20 cellular contexts compared by ENCODE assay signal in genomic region chr6:2203264-2203663, GRCh38. TPM values are rescaled to one million over a fixed set of nuclear protein-coding genes. Genes with fewer than 3 reads are reported as not detected.
A peak's percentile ranks its signal among the peaks of the same experiment; 100 is the strongest.
DNase-seq lines count a peak whose midpoint lies in the region; ATAC-seq and TF ChIP-seq lines count a peak whose summit lies in the region.
"Had no signal": no experiment of that assay in that cellular context is flagged by ENCODE, and none has a peak within 500 bp of the region (broad histone marks: within the 10 kb centered on the region; RNA-seq: fewer than 3 reads in every experiment).

No MANE protein-coding gene starts in this region.

- intact Hi-C loops in heart right ventricle (cut with DNase I), result loop anchor here in 1 of 10 donors (10.0 kb wide), 1 partner anchor 142 kb away; no protein-coding TSS in a partner anchor

- H3K9ac ChIP-seq in skeletal muscle tissue (ENCODE audit: low read depth in 1 of 3, low read length in 3 of 3), result no peak overlapping the region

- peak overlapping the region in 7 of 10 donors; percentile 10 to 65 (median 49) for H3K27ac ChIP-seq in heart right ventricle
- H3K27ac ChIP-seq in right atrium auricular region, result peak overlapping the region in 1 of 2 donors; percentile 3
- H3K27ac ChIP-seq in skeletal muscle tissue (ENCODE audit: low read depth, low read length), result peak overlapping the region; percentile 41
- H3K27ac ChIP-seq: C4-2B had no signal

- H3K27me3 ChIP-seq in heart right ventricle (no peaks in the 10 kb centered on the region), right atrium auricular region (no peaks in the 10 kb centered on the region), skeletal muscle tissue (ENCODE audit: control insufficient read depth in 3 of 3, insufficient read depth in 3 of 3, low read length in 3 of 3) (no peaks in the 10 kb centered on the region)

- H3K9me3 ChIP-seq in heart right ventricle (peaks cover 0 to 3% (median 0%) of the 10 kb centered on the region in 11 donors), right atrium auricular region (peaks cover 0 to 5% of the 10 kb centered on the region in 2 donors), skeletal muscle tissue (ENCODE audit: control insufficient read depth in 3 of 3, low read length in 3 of 3) (no peaks in the 10 kb centered on the region)

- H3K36me3 ChIP-seq in heart right ventricle, result no peaks in the 10 kb centered on the region
- H3K36me3 ChIP-seq in right atrium auricular region, result no peaks in the 10 kb centered on the region
- no peaks in the 10 kb centered on the region for H3K36me3 ChIP-seq in skeletal muscle tissue (ENCODE audit: control insufficient read depth in 3 of 3, insufficient read depth in 3 of 3, low read length in 3 of 3)

- H3K4me3 ChIP-seq in heart right ventricle, result no peak overlapping the region
- no peak overlapping the region for H3K4me3 ChIP-seq in right atrium auricular region
- no peak overlapping the region for H3K4me3 ChIP-seq in skeletal muscle tissue (ENCODE audit: low read length in 3 of 3)

- no peak for DNase-seq in heart right ventricle
- DNase-seq in right atrium auricular region (ENCODE audit: low spot score), result no peak
- peak; percentile 94 for DNase-seq in dermis blood vessel endothelial cell
- no peak for DNase-seq in left lobe of liver (ENCODE audit: low spot score)
- DNase-seq in NCI-H524 treated with DMSO at 0.1 percent for 48 hours (lab: John Stamatoyannopoulos, UW), result no peak
- DNase-seq in NCI-H524 (lab: John Stamatoyannopoulos, UW), result no peak
- DNase-seq: CD8-positive, alpha-beta memory T cell; DMS53; GDM1; NCI-H1105; NCI-H146; NCI-H2029; NCI-H226; NCI-H510A treated with DMSO at 0.1 percent for 48 hours; NCI-H82; OCI-M1 had no signal

- 50 to 74% methylated on average over 3 of the region's 3 CpGs for WGBS in heart right ventricle, 2 donors

- no peak for TF ChIP-seq CTCF in heart right ventricle (IDR thresholded peaks at IDR 0.05)
- TF ChIP-seq CTCF in right atrium auricular region (IDR thresholded peaks at IDR 0.05), result no peak

- peak in 6 of 8 donors; percentile 78 to 96 (median 88) for ATAC-seq in heart right ventricle
- peak; percentile 38 for ATAC-seq in left lobe of liver
- no peak for ATAC-seq in GM18511 (IDR thresholded peaks at IDR 0.05; ENCODE audit: unreplicated experiment)
- ATAC-seq: HCT116 had no signal

- H3K4me1 ChIP-seq in heart right ventricle (peaks cover 0 to 22% (median 12%) of the 10 kb centered on the region in 9 donors), right atrium auricular region (peaks cover 0 to 5% of the 10 kb centered on the region in 2 donors), skeletal muscle tissue (ENCODE audit: control insufficient read depth in 3 of 3, insufficient read depth in 3 of 3, low read length in 3 of 3) (peaks cover 0 to 4% (median 3%) of the 10 kb centered on the region in 3 donors)

RNA-seq across cellular contexts. Expression of gene GMDS, which starts 42.1 kb away (rescaled TPM):
- total RNA-seq in heart right ventricle, result 10 to 100 TPM in 1 of 10 donors, 1 to 10 TPM in 9; 5.0 to 10.6 (median 6.8) TPM
- polyA plus RNA-seq in heart right ventricle, result 1 to 10 TPM; 6.6 to 8.1 TPM
- total RNA-seq in right atrium auricular region, result 10 to 100 TPM; 11.1 to 11.8 TPM
- total RNA-seq in dermis blood vessel endothelial cell, result 12.6 and 21.1 TPM in 2 replicates
- total RNA-seq in left lobe of liver, result 23.9 TPM
- 7.8 TPM for total RNA-seq in skeletal muscle tissue
